ENCODE assay signal across 8 cellular contexts in the genomic region with DNA sequence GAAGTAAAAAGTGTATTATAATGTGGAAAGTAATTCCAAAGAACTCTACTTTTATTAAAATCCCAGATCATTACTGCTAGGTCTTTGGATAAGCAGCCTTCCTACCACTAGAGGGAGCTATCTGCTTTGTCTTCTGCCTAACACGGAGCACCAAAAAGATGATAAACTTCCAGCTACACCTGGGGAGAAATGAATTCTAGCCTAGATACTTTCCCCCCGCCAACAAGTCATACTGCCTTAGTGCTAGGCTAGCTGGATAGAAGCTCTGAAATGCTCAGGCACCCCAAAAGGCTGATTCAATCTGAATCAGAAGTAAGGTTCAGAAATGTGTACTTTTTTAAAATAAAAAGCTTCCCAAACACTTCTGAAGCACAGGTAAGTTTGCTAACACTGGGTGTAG. TPM values are rescaled to one million over a fixed set of nuclear protein-coding genes. Genes with fewer than 3 reads are reported as not detected.
DNase-seq lines count a peak whose midpoint lies in the region; ATAC-seq and TF ChIP-seq lines count a peak whose summit lies in the region.

No MANE protein-coding gene starts in this region.

- peaks cover 73% of the 10 kb centered on the region for H3K36me3 Mint-ChIP-seq in activated T-helper 17 cell treated with anti-CD3 and anti-CD28 coated beads, Interleukin-2, amount 50 U/mL, for 72 hours (ENCODE audit: low read depth)

- H3K36me3 ChIP-seq in BE2C, result peaks cover 62% of the 10 kb centered on the region

- no peaks in the 10 kb centered on the region for H3K9me3 ChIP-seq in BE2C

- H3K9me3 Mint-ChIP-seq in activated T-helper 17 cell treated with anti-CD3 and anti-CD28 coated beads, Interleukin-2, amount 50 U/mL, for 72 hours, result no peaks in the 10 kb centered on the region

- peak overlapping the region; percentile 13 for H3K4me3 Mint-ChIP-seq in activated T-helper 17 cell treated with anti-CD3 and anti-CD28 coated beads, Interleukin-2, amount 50 U/mL, for 72 hours

- ATAC-seq in HG03066 (IDR thresholded peaks at IDR 0.05; ENCODE audit: low read depth, unreplicated experiment), result peak; percentile 64
- ATAC-seq in activated T-helper 17 cell treated with anti-CD3 and anti-CD28 coated beads, Interleukin-2, amount 50 U/mL, for 72 hours (replicated peaks), result peak; percentile 59
- ATAC-seq in Right ventricle myocardium superior (ENCODE audit: poor library complexity), result peak; percentile 89

- H3K27me3 Mint-ChIP-seq in activated T-helper 17 cell treated with anti-CD3 and anti-CD28 coated beads, Interleukin-2, amount 50 U/mL, for 72 hours, result no peaks in the 10 kb centered on the region

- no peaks in the 10 kb centered on the region for H3K27me3 ChIP-seq in BE2C

- peak; percentile 45 for DNase-seq in BE2C
- DNase-seq in NCI-H345 (lab: John Stamatoyannopoulos, UW), result peak; percentile 76
- DNase-seq in Right ventricle myocardium superior, result no peak
- peak; percentile 37 for DNase-seq in pulmonary artery endothelial cell (ENCODE audit: low read depth, low spot score)
- no peak for DNase-seq in GOT3 (lab: John Stamatoyannopoulos, UW)

- H3K4me3 ChIP-seq in BE2C (ENCODE audit: low read depth, low read length), result no peak overlapping the region

- peak; percentile 88 for TF ChIP-seq CTCF in BE2C (IDR thresholded peaks at IDR 0.05; ENCODE audit: low read depth, low read length)
- TF ChIP-seq CTCF in GM12873 (IDR thresholded peaks at IDR 0.05; ENCODE audit: insufficient read depth, low read depth, low read length, missing control alignments), result peak; percentile 79

- intact Hi-C loops in Right ventricle myocardium superior (cut with DNase I), result loop anchor here (5.0 kb wide), 1 partner anchor 160 kb away; no protein-coding TSS in a partner anchor

- no peaks in the 10 kb centered on the region; the same call in 1 of the 2 replicates for H3K4me1 ChIP-seq in BE2C

- peaks cover 22% of the 10 kb centered on the region for H3K4me1 Mint-ChIP-seq in activated T-helper 17 cell treated with anti-CD3 and anti-CD28 coated beads, Interleukin-2, amount 50 U/mL, for 72 hours

- H3K27ac Mint-ChIP-seq in activated T-helper 17 cell treated with anti-CD3 and anti-CD28 coated beads, Interleukin-2, amount 50 U/mL, for 72 hours, result peak overlapping the region; percentile 61

RNA-seq across cellular contexts. Expression of a gene that starts 52.5 kb away (rescaled TPM):
- polyA plus RNA-seq in BE2C (2012; ENCODE audit: insufficient read depth, insufficient read length, low read depth), result 115 TPM
- 100 to 1,000 TPM in 1 of 2 donors, 10 to 100 TPM in 1; 88.3 to 111 TPM for total RNA-seq in activated T-helper 17 cell treated with anti-CD3 and anti-CD28 coated beads, Interleukin-2, amount 50 U/mL, for 72 hours
- 20.7 TPM for total RNA-seq in Right ventricle myocardium superior
- 55.7 and 59.3 TPM in 2 replicates for total RNA-seq in pulmonary artery endothelial cell

RNA-seq across cellular contexts. Expression of a gene that starts 57.1 kb away (rescaled TPM):
- polyA plus RNA-seq in BE2C (2012; ENCODE audit: insufficient read depth, insufficient read length, low read depth), result 28.8 TPM
- total RNA-seq in activated T-helper 17 cell treated with anti-CD3 and anti-CD28 coated beads, Interleukin-2, amount 50 U/mL, for 72 hours, result under 1 TPM in 1 of 2 donors, not detected in 1; 0.37 TPM
- 15.6 TPM for total RNA-seq in Right ventricle myocardium superior
- total RNA-seq in pulmonary artery endothelial cell, result 0.07 and 0.28 TPM in 2 replicates

Comparison
In these comparisons a context has a peak if more than half of its experiments do, and no peak if none do; other contexts are left out.
1. DNase-seq: peak in BE2C (single experiment), NCI-H345 (single experiment) and pulmonary artery endothelial cell (single experiment); none in Right ventricle myocardium superior (single experiment) and GOT3 (single experiment).
2. RNA of a gene that starts 57.1 kb away (total RNA-seq): 15.6 TPM in Right ventricle myocardium superior (single experiment); 0.37 TPM in activated T-helper 17 cell treated with anti-CD3 and anti-CD28 coated beads, Interleukin-2, amount 50 U/mL, for 72 hours and 0.07 to 0.28 TPM in pulmonary artery endothelial cell; every median in the first group is over 10 times any median in the second.
3. Peak in every context shown above with its lines, with median percentiles within 50 percentile points of each other: ATAC-seq.